In the genomic region with DNA sequence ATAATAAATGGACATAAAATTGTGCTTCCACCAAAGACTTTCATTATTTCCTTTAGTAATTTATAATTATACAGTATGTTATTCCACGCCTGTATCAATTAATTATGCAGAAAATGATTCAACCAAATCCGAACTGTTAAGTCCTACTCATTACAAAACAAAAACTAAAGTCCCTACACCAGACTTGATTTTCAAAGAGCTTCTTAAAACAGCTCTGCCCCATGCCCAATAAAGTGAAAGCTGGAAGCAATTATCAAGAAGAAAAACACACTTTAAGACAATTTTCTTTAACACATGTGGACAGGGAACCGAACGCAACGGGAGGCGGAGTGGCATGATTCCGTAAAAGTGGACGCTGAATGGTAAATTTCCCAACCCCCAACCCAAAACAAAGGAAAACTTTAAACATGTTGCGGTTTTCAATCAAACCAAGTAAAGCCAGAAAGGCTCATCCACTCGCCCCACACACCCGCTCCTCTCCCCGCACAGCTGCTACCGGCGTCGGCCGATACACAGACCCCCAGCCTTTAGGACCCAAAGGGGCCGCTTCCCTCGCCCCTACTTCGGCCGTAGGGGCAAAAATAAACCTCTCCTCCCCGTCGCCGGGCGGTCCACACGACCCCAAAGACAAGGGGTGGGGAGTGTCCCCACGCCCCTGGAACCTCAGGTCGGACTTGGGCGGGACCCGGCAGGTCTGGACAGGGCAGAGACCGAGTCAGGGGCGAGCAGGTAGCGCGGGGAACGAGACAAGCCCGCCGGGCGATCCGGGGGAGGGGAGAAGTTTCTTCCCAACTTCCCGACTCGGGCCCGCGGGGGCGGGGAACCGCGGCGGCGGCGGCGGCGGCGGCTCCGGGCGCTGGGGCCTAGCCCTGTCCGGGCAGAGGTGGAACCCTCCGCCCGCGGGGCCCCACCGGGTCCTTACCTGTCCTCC, we compare ENCODE assay signal across 8 cellular contexts. TPM values are rescaled to one million over a fixed set of nuclear protein-coding genes. Genes with fewer than 3 reads are reported as not detected.
DNase-seq lines count a peak whose midpoint lies in the region; ATAC-seq and TF ChIP-seq lines count a peak whose summit lies in the region.

No MANE protein-coding gene starts in this region.

- peak; percentile 57 for DNase-seq in WTC11 (ENCODE audit: low spot score)
- DNase-seq in fibroblast of the aortic adventitia (ENCODE audit: low read depth), result peak; percentile 40
- DNase-seq in neural crest cell (ENCODE audit: low read depth, low spot score), result no peak
- DNase-seq in OCI-M2 (lab: John Stamatoyannopoulos, UW; ENCODE audit: unreplicated experiment), result no peak
- no peak for DNase-seq in T-helper 9 cell

- CTCF ChIA-PET in WTC11 (lab: Charles Lee), result interaction anchor here (0.6 kb wide), 1 partner anchor 10 kb away, joined by 3 read pairs; no protein-coding TSS in a partner anchor

- TF ChIP-seq CTCF in C4-2B (conservative IDR thresholded peaks at IDR 0.05), result no peak
- TF ChIP-seq CTCF in WTC11 (IDR thresholded peaks at IDR 0.05), result no peak
- no peak for TF ChIP-seq CTCF in fibroblast of the aortic adventitia (IDR thresholded peaks at IDR 0.05; ENCODE audit: insufficient read depth, low read length)
- TF ChIP-seq CTCF in neural crest cell (conservative IDR thresholded peaks at IDR 0.05), result no peak

- peak; percentile 26 for ATAC-seq in GM19328 (IDR thresholded peaks at IDR 0.05; ENCODE audit: unreplicated experiment)
- peak; percentile 33 for ATAC-seq in HG03280 (IDR thresholded peaks at IDR 0.05; ENCODE audit: unreplicated experiment)
- ATAC-seq in WTC11, result peak; percentile 28

- H3K36me3 Mint-ChIP-seq in WTC11, result no peaks in the 10 kb centered on the region
- no peaks in the 10 kb centered on the region for H3K36me3 Mint-ChIP-seq in neural crest cell (ENCODE audit: low read depth)

- H3K27ac Mint-ChIP-seq in WTC11 (peak overlapping the region; percentile 91), neural crest cell (ENCODE audit: unreplicated experiment) (peak overlapping the region; percentile 95)

- no peaks in the 10 kb centered on the region for H3K9me3 Mint-ChIP-seq in WTC11
- no peaks in the 10 kb centered on the region for H3K9me3 Mint-ChIP-seq in neural crest cell

- peak overlapping the region; percentile 89 for H3K27ac ChIP-seq in C4-2B

- peak overlapping the region; percentile 88 for H3K4me3 ChIP-seq in fibroblast of the aortic adventitia (ENCODE audit: low read depth, low read length)

- POLR2A ChIA-PET in WTC11 (lab: Charles Lee), result no interaction called here

- H3K27me3 Mint-ChIP-seq in WTC11 (ENCODE audit: low read depth), result no peaks in the 10 kb centered on the region; the same call in 1 of the 2 replicates
- no peaks in the 10 kb centered on the region for H3K27me3 Mint-ChIP-seq in neural crest cell (ENCODE audit: low read depth)

- peak overlapping the region; percentile 93 for H3K4me3 Mint-ChIP-seq in WTC11
- H3K4me3 Mint-ChIP-seq in neural crest cell, result peak overlapping the region; percentile 97

- peaks cover 51% of the 10 kb centered on the region for H3K4me1 Mint-ChIP-seq in WTC11
- peaks cover 46% of the 10 kb centered on the region for H3K4me1 Mint-ChIP-seq in neural crest cell

TF ChIP-seq in WTC11, 78 proteins besides CTCF, POLR2A, EP300 and RAD21:
- TF ChIP-seq KAT7 (CRISPR knock-in tag; IDR thresholded peaks at IDR 0.05; ENCODE audit: borderline replicate concordance), result 0 out of 2 replicates have a peak, but pooled peaks have one; percentile 10
- TF ChIP-seq JAZF1 (CRISPR knock-in tag; IDR thresholded peaks at IDR 0.05), result no peak
- TF ChIP-seq FOXJ3 (CRISPR knock-in tag; IDR thresholded peaks at IDR 0.05; ENCODE audit: borderline replicate concordance), result no peak
- TF ChIP-seq, protein P1, sequence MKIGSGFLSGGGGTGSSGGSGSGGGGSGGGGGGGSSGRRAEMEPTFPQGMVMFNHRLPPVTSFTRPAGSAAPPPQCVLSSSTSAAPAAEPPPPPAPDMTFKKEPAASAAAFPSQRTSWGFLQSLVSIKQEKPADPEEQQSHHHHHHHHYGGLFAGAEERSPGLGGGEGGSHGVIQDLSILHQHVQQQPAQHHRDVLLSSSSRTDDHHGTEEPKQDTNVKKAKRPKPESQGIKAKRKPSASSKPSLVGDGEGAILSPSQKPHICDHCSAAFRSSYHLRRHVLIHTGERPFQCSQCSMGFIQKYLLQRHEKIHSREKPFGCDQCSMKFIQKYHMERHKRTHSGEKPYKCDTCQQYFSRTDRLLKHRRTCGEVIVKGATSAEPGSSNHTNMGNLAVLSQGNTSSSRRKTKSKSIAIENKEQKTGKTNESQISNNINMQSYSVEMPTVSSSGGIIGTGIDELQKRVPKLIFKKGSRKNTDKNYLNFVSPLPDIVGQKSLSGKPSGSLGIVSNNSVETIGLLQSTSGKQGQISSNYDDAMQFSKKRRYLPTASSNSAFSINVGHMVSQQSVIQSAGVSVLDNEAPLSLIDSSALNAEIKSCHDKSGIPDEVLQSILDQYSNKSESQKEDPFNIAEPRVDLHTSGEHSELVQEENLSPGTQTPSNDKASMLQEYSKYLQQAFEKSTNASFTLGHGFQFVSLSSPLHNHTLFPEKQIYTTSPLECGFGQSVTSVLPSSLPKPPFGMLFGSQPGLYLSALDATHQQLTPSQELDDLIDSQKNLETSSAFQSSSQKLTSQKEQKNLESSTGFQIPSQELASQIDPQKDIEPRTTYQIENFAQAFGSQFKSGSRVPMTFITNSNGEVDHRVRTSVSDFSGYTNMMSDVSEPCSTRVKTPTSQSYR (CRISPR knock-in tag; IDR thresholded peaks at IDR 0.05), result no peak
- TF ChIP-seq ELF4 (CRISPR knock-in tag; IDR thresholded peaks at IDR 0.05; ENCODE audit: low read depth), result no peak
- TF ChIP-seq TEAD4 (CRISPR knock-in tag; IDR thresholded peaks at IDR 0.05), result no peak
- TF ChIP-seq NFE2L1 (CRISPR knock-in tag; IDR thresholded peaks at IDR 0.05), result no peak
- no peak for TF ChIP-seq NFATC4 (CRISPR knock-in tag; IDR thresholded peaks at IDR 0.05)

RNA-seq across cellular contexts. Expression of a gene that starts 0.6 kb away (rescaled TPM):
- total RNA-seq in WTC11 (2021) (89.7 to 113 TPM (median 96.6 TPM) in 3 replicates), fibroblast of the aortic adventitia (ENCODE audit: low replicate concordance) (43.1 and 156 TPM in 2 replicates), neural crest cell (54.7 and 58.7 TPM in 2 replicates)

Comparison
In these comparisons a context has a peak if more than half of its experiments do, and no peak if none do; other contexts are left out.
1. DNase-seq: peak in WTC11 (single experiment) and fibroblast of the aortic adventitia (single experiment); none in neural crest cell (single experiment), OCI-M2 (single experiment) and T-helper 9 cell (single experiment).
2. Peak in every context shown above with its lines, with median percentiles within 50 percentile points of each other: ATAC-seq.